ENCODE assay signal across 13 cellular contexts in the genomic region with DNA sequence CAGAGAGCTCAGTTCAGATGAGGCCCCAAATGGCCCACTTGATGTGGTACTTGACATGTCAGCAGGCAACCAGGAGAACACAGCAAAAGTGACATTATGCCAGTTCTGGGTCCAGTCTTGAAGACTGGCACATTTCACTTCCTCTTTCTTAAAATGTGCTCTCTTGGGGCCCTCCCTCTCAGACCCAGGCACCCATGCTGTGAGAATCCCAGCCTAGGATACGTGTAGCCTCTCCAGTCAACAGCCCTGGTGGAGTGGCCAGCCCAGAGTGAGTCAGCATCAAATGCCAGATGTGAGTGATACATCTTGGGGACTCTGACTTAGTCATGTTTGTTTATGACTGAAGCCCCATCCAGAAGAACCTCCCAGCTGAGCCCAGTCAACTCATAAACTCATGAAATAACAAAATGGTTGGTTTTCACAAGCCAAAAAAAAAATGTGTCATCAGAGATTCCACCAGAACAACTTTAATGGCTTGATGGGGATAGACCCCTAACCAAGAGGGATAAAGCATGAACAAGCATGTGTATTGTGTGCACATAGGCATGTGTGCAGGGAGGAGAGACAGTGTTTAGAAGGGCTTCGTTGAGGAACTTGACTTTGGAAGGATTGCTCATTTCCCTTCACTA.
DNase-seq lines count a peak whose midpoint lies in the region; ATAC-seq and TF ChIP-seq lines count a peak whose summit lies in the region.
"Had no signal": no experiment of that assay in that cellular context is flagged by ENCODE, and none has a peak within 500 bp of the region (broad histone marks: within the 10 kb centered on the region; RNA-seq: fewer than 3 reads in every experiment).

No MANE protein-coding gene starts in this region.

- no peak overlapping the region; the same call in 1 of the 2 replicates for H3K27ac ChIP-seq in MM.1S (ENCODE audit: low read length)
- H3K27ac ChIP-seq: heart left ventricle, RWPE1 had no signal

- H3K27me3 ChIP-seq in MM.1S (replicated peaks; ENCODE audit: insufficient read depth, low read length): peaks cover 84% of the 10 kb centered on the region
- H3K27me3 ChIP-seq: heart left ventricle had no signal

- no peak for TF ChIP-seq CTCF in MM.1S (IDR thresholded peaks at IDR 0.05; ENCODE audit: low read length)

- H3K27ac Mint-ChIP-seq in activated CD8-positive, alpha-beta memory T cell treated with anti-CD3 and anti-CD28 coated beads, Interleukin-2, amount 10 ng/mL, durations not matched to agents 7 days and 5 days: no peak overlapping the region
- H3K27ac Mint-ChIP-seq in stimulated activated effector memory CD8-positive, alpha-beta T cell treated with anti-CD3 and anti-CD28 coated beads, Interleukin-12 subunit alpha, Interleukin-12 subunit beta, amount 100 ng/mL, for 72 hours: no peak overlapping the region
- no peak overlapping the region for H3K27ac Mint-ChIP-seq in activated T-helper 1 cell treated with anti-CD3 and anti-CD28 coated beads, Interleukin-12 subunit alpha, Interleukin-12 subunit beta, Interleukin-2, Interleukin-4 antibody, amounts not matched to agents 30 ng/mL and 10 ng/mL and 1 ng/mL, durations not matched to agents 14 hours and 24 hours and 36 hours

- 0 out of 2 replicates have a peak overlapping the region, but pooled peaks have one; percentile 6 for H3K4me2 ChIP-seq in MM.1S (ENCODE audit: low read depth, low read length)

- ATAC-seq in activated CD8-positive, alpha-beta memory T cell treated with anti-CD3 and anti-CD28 coated beads, Interleukin-2, amount 10 ng/mL, durations not matched to agents 7 days and 5 days: peak; percentile 39
- ATAC-seq in stimulated activated effector memory CD8-positive, alpha-beta T cell treated with anti-CD3 and anti-CD28 coated beads, Interleukin-12 subunit alpha, Interleukin-12 subunit beta, amount 100 ng/mL, for 72 hours: peak; percentile 85
- no peak for ATAC-seq in HG02623 (IDR thresholded peaks at IDR 0.05; ENCODE audit: unreplicated experiment)
- ATAC-seq: heart left ventricle had no signal

- H3K9me3 ChIP-seq in MM.1S (replicated peaks; ENCODE audit: insufficient read depth, low read length): no peaks in the 10 kb centered on the region

- no peaks in the 10 kb centered on the region for H3F3A ChIP-seq in MM.1S (ENCODE audit: insufficient read depth, low read length)

- H3K79me2 ChIP-seq in MM.1S (ENCODE audit: low read length): no peaks in the 10 kb centered on the region

- CTCF ChIA-PET in activated CD8-positive, alpha-beta memory T cell treated with anti-CD3 and anti-CD28 coated beads, Interleukin-2, amount 10 ng/mL, durations not matched to agents 7 days and 5 days (lab: Charles Lee): no interaction called here

- peaks cover 30% of the 10 kb centered on the region for H3K4me1 Mint-ChIP-seq in activated CD8-positive, alpha-beta memory T cell treated with anti-CD3 and anti-CD28 coated beads, Interleukin-2, amount 10 ng/mL, durations not matched to agents 7 days and 5 days
- H3K4me1 Mint-ChIP-seq in stimulated activated effector memory CD8-positive, alpha-beta T cell treated with anti-CD3 and anti-CD28 coated beads, Interleukin-12 subunit alpha, Interleukin-12 subunit beta, amount 100 ng/mL, for 72 hours: peaks cover 43% of the 10 kb centered on the region
- peaks cover 23% of the 10 kb centered on the region for H3K4me1 Mint-ChIP-seq in activated T-helper 1 cell treated with anti-CD3 and anti-CD28 coated beads, Interleukin-12 subunit alpha, Interleukin-12 subunit beta, Interleukin-2, Interleukin-4 antibody, amounts not matched to agents 30 ng/mL and 10 ng/mL and 1 ng/mL, durations not matched to agents 14 hours and 24 hours and 36 hours (ENCODE audit: low read depth)

- H3K4me3 ChIP-seq in MM.1S (ENCODE audit: low read length): no peak overlapping the region
- H3K4me3 ChIP-seq: coronary artery, heart left ventricle had no signal

- H3K27me3 Mint-ChIP-seq in activated CD8-positive, alpha-beta memory T cell treated with anti-CD3 and anti-CD28 coated beads, Interleukin-2, amount 10 ng/mL, durations not matched to agents 7 days and 5 days: no peaks in the 10 kb centered on the region
- peaks cover 25% of the 10 kb centered on the region for H3K27me3 Mint-ChIP-seq in activated T-helper 1 cell treated with anti-CD3 and anti-CD28 coated beads, Interleukin-12 subunit alpha, Interleukin-12 subunit beta, Interleukin-2, Interleukin-4 antibody, amounts not matched to agents 30 ng/mL and 10 ng/mL and 1 ng/mL, durations not matched to agents 14 hours and 24 hours and 36 hours (ENCODE audit: insufficient read depth)

- H3K4me3 Mint-ChIP-seq in activated CD8-positive, alpha-beta memory T cell treated with anti-CD3 and anti-CD28 coated beads, Interleukin-2, amount 10 ng/mL, durations not matched to agents 7 days and 5 days: no peak overlapping the region
- no peak overlapping the region for H3K4me3 Mint-ChIP-seq in stimulated activated effector memory CD8-positive, alpha-beta T cell treated with anti-CD3 and anti-CD28 coated beads, Interleukin-12 subunit alpha, Interleukin-12 subunit beta, amount 100 ng/mL, for 72 hours
- H3K4me3 Mint-ChIP-seq in activated T-helper 1 cell treated with anti-CD3 and anti-CD28 coated beads, Interleukin-12 subunit alpha, Interleukin-12 subunit beta, Interleukin-2, Interleukin-4 antibody, amounts not matched to agents 30 ng/mL and 10 ng/mL and 1 ng/mL, durations not matched to agents 14 hours and 24 hours and 36 hours: no peak overlapping the region

- DNase-seq in activated CD8-positive, alpha-beta memory T cell treated with anti-CD3 and anti-CD28 coated beads, Interleukin-2, amount 10 ng/mL, durations not matched to agents 7 days and 5 days: no peak
- DNase-seq in activated CD8-positive, alpha-beta memory T cell treated with anti-CD3 and anti-CD28 coated beads, Interleukin-2, amount 50 U/mL, for 4 hours: no peak
- DNase-seq in MM.1S: peak; percentile 57
- DNase-seq in amniotic epithelial cell (ENCODE audit: low read depth): peak; percentile 16
- no peak for DNase-seq in stimulated activated effector memory CD8-positive, alpha-beta T cell treated with anti-CD3 and anti-CD28 coated beads, Interleukin-12 subunit alpha, Interleukin-12 subunit beta, amount 100 ng/mL, for 72 hours (ENCODE audit: low spot score in 2 of 2)
- no peak for DNase-seq in activated T-helper 1 cell treated with anti-CD3 and anti-CD28 coated beads, Interleukin-12 subunit alpha, Interleukin-12 subunit beta, Interleukin-2, Interleukin-4 antibody, amounts not matched to agents 30 ng/mL and 10 ng/mL and 1 ng/mL, durations not matched to agents 14 hours and 24 hours and 36 hours (ENCODE audit: low spot score)
- DNase-seq in NCI-H187 treated with DMSO at 0.1 percent for 48 hours (lab: John Stamatoyannopoulos, UW): no peak
- DNase-seq: AML-193; stimulated activated CD4-positive, alpha-beta T cell treated with anti-CD3 and anti-CD28 coated beads, Interleukin-2, amount 100 ng/mL, for 48 hours had no signal

- no peak overlapping the region for H3K9ac ChIP-seq in MM.1S (ENCODE audit: low read length)

- peaks cover 20% of the 10 kb centered on the region for H3K4me1 ChIP-seq in MM.1S (ENCODE audit: low read length)

- peaks cover 11% of the 10 kb centered on the region for H3K9me3 Mint-ChIP-seq in activated CD8-positive, alpha-beta memory T cell treated with anti-CD3 and anti-CD28 coated beads, Interleukin-2, amount 10 ng/mL, durations not matched to agents 7 days and 5 days (ENCODE audit: low read depth)
- peaks cover 9% of the 10 kb centered on the region for H3K9me3 Mint-ChIP-seq in stimulated activated effector memory CD8-positive, alpha-beta T cell treated with anti-CD3 and anti-CD28 coated beads, Interleukin-12 subunit alpha, Interleukin-12 subunit beta, amount 100 ng/mL, for 72 hours
- peaks cover 15% of the 10 kb centered on the region for H3K9me3 Mint-ChIP-seq in activated T-helper 1 cell treated with anti-CD3 and anti-CD28 coated beads, Interleukin-12 subunit alpha, Interleukin-12 subunit beta, Interleukin-2, Interleukin-4 antibody, amounts not matched to agents 30 ng/mL and 10 ng/mL and 1 ng/mL, durations not matched to agents 14 hours and 24 hours and 36 hours

- no peak overlapping the region for H2AFZ ChIP-seq in MM.1S (ENCODE audit: low read length)

- peaks cover 13% of the 10 kb centered on the region for H3K36me3 Mint-ChIP-seq in activated CD8-positive, alpha-beta memory T cell treated with anti-CD3 and anti-CD28 coated beads, Interleukin-2, amount 10 ng/mL, durations not matched to agents 7 days and 5 days
- peaks cover 5% of the 10 kb centered on the region for H3K36me3 Mint-ChIP-seq in stimulated activated effector memory CD8-positive, alpha-beta T cell treated with anti-CD3 and anti-CD28 coated beads, Interleukin-12 subunit alpha, Interleukin-12 subunit beta, amount 100 ng/mL, for 72 hours
- H3K36me3 Mint-ChIP-seq in activated T-helper 1 cell treated with anti-CD3 and anti-CD28 coated beads, Interleukin-12 subunit alpha, Interleukin-12 subunit beta, Interleukin-2, Interleukin-4 antibody, amounts not matched to agents 30 ng/mL and 10 ng/mL and 1 ng/mL, durations not matched to agents 14 hours and 24 hours and 36 hours (ENCODE audit: low read depth): peaks cover 14% of the 10 kb centered on the region

- intact Hi-C loops in activated T-helper 1 cell treated with anti-CD3 and anti-CD28 coated beads, Interleukin-12 subunit alpha, Interleukin-12 subunit beta, Interleukin-2, Interleukin-4 antibody, amounts not matched to agents 30 ng/mL and 10 ng/mL and 1 ng/mL, durations not matched to agents 14 hours and 24 hours and 36 hours (cut with micrococcal nuclease): no loop called here

- no peaks in the 10 kb centered on the region for H3K9me2 ChIP-seq in MM.1S (replicated peaks; ENCODE audit: insufficient read depth, low read length)

- H3K36me3 ChIP-seq in MM.1S (replicated peaks; ENCODE audit: insufficient read depth, low read length): no peaks in the 10 kb centered on the region
- H3K36me3 ChIP-seq: heart left ventricle had no signal

- no peaks in the 10 kb centered on the region for H4K20me1 ChIP-seq in MM.1S (ENCODE audit: insufficient read depth, low read length)

Comparison
In these comparisons a context has a peak if more than half of its experiments do, and no peak if none do; other contexts are left out.
1. DNase-seq: peak in MM.1S (single experiment) and amniotic epithelial cell (single experiment); none in activated CD8-positive, alpha-beta memory T cell treated with anti-CD3 and anti-CD28 coated beads, Interleukin-2, amount 10 ng/mL, durations not matched to agents 7 days and 5 days (single experiment), activated CD8-positive, alpha-beta memory T cell treated with anti-CD3 and anti-CD28 coated beads, Interleukin-2, amount 50 U/mL, for 4 hours (single experiment), stimulated activated effector memory CD8-positive, alpha-beta T cell treated with anti-CD3 and anti-CD28 coated beads, Interleukin-12 subunit alpha, Interleukin-12 subunit beta, amount 100 ng/mL, for 72 hours (0 of 2), activated T-helper 1 cell treated with anti-CD3 and anti-CD28 coated beads, Interleukin-12 subunit alpha, Interleukin-12 subunit beta, Interleukin-2, Interleukin-4 antibody, amounts not matched to agents 30 ng/mL and 10 ng/mL and 1 ng/mL, durations not matched to agents 14 hours and 24 hours and 36 hours (single experiment) and NCI-H187 treated with DMSO at 0.1 percent for 48 hours (single experiment).